12 cellular contexts compared by ENCODE assay signal in genomic region chr19:29724741-29725140, GRCh38. TPM values are rescaled to one million over a fixed set of nuclear protein-coding genes. Genes with fewer than 3 reads are reported as not detected.
DNase-seq lines count a peak whose midpoint lies in the region; ATAC-seq and TF ChIP-seq lines count a peak whose summit lies in the region.
"Had no signal": no experiment of that assay in that cellular context is flagged by ENCODE, and none has a peak within 500 bp of the region (broad histone marks: within the 10 kb centered on the region; RNA-seq: fewer than 3 reads in every experiment).

No MANE protein-coding gene starts in this region.

- no peak for TF ChIP-seq POLR2A in gastrocnemius medialis (IDR thresholded peaks at IDR 0.05)

- DNase-seq in NCI-H1417 (lab: John Stamatoyannopoulos, UW) (peak in 2 of 3 experiments; percentile 19 to 50), NCI-H1417 treated with DMSO at 0.1 percent for 48 hours (lab: John Stamatoyannopoulos, UW) (no peak), hepatocyte (ENCODE audit: low spot score) (no peak), gastrocnemius medialis (no peak), occipital lobe (lab: John Stamatoyannopoulos, UW) (no peak), DMS53 (lab: John Stamatoyannopoulos, UW) (no peak)
- DNase-seq in stimulated activated CD4-positive, alpha-beta T cell treated with anti-CD3 and anti-CD28 coated beads, Interleukin-12 subunit alpha, Interleukin-12 subunit beta, amount 100 ng/mL, for 4 hours, result no peak
- DNase-seq: HCEC 1CT, lower lobe of right lung, NCI-H2107 had no signal

- H3K4me3 ChIP-seq in OCI-LY1 (ENCODE audit: low read depth, low read length, poor library complexity, severe bottlenecking) (peak overlapping the region; percentile 21), hepatocyte (peak overlapping the region; percentile 24), gastrocnemius medialis (peak overlapping the region in 3 of 4 donors; percentile 40 to 52 (median 45))
- H3K4me3 ChIP-seq: A549 had no signal

- H3K4me2 ChIP-seq in OCI-LY1 (ENCODE audit: low read length) (peak overlapping the region; percentile 35; the same call in 1 of the 2 replicates), hepatocyte (peak overlapping the region; percentile 90)
- H3K4me2 ChIP-seq: A549 had no signal

- H3F3A ChIP-seq in OCI-LY1 (ENCODE audit: insufficient read depth, low read length), result no peaks in the 10 kb centered on the region

- intact Hi-C loops in gastrocnemius medialis (cut with DNase I; ENCODE audit: low total_unique reads), result no loop called here

- WGBS in hepatocyte (ENCODE audit: low lambda C conversion rate, missing lambda C conversion rate), result 50% methylated on average over 14 of the region's 14 CpGs

- H3K79me2 ChIP-seq in OCI-LY1 (ENCODE audit: insufficient read depth, low read length) (no peaks in the 10 kb centered on the region), hepatocyte (no peaks in the 10 kb centered on the region)

- TF ChIP-seq CTCF in OCI-LY1 (IDR thresholded peaks at IDR 0.05; ENCODE audit: low read length) (no peak), hepatocyte (IDR thresholded peaks at IDR 0.05; ENCODE audit: poor library complexity) (no peak), gastrocnemius medialis (IDR thresholded peaks at IDR 0.05 in 4 of 5, conservative IDR thresholded peaks at IDR 0.05 in 1 of 5) (no peak)

- H3K4me1 ChIP-seq in OCI-LY1 (ENCODE audit: insufficient read depth, low read length, severe bottlenecking) (no peaks in the 10 kb centered on the region), hepatocyte (ENCODE audit: insufficient read depth) (peaks cover 9% of the 10 kb centered on the region), gastrocnemius medialis (peaks cover 5 to 11% of the 10 kb centered on the region in 2 donors)
- H3K4me1 ChIP-seq: A549 had no signal

- ATAC-seq in gastrocnemius medialis, result no peak
- ATAC-seq: A549, lower lobe of right lung had no signal

- no peak overlapping the region for H3K9ac ChIP-seq in OCI-LY1 (ENCODE audit: low read length)

- in situ Hi-C loops in gastrocnemius medialis (cut with MboI; ENCODE audit: low sequenced_read_pairs in 4 of 4), result loop anchor here in 2 of 4 donors (25.0 kb wide), 2 partner anchors 512 to 938 kb away; partner anchors contain the start of gene UQCRFS1 (in 1 of the 2)

- no peak overlapping the region for H3K27ac ChIP-seq in OCI-LY1 (ENCODE audit: low read depth, low read length, poor library complexity, severe bottlenecking)
- no peak overlapping the region for H3K27ac ChIP-seq in hepatocyte
- no peak overlapping the region for H3K27ac ChIP-seq in gastrocnemius medialis
- H3K27ac ChIP-seq: A549, lower lobe of right lung had no signal

- H3K36me3 ChIP-seq in OCI-LY1 (ENCODE audit: insufficient read depth, low read length), result no peaks in the 10 kb centered on the region
- H3K36me3 ChIP-seq in hepatocyte (replicated peaks; ENCODE audit: insufficient read depth, low read depth), result no peaks in the 10 kb centered on the region
- H3K36me3 ChIP-seq in gastrocnemius medialis, result no peaks in the 10 kb centered on the region
- H3K36me3 ChIP-seq: lower lobe of right lung had no signal

- H4K20me1 ChIP-seq in OCI-LY1 (ENCODE audit: insufficient read depth, low read length) (no peaks in the 10 kb centered on the region), hepatocyte (ENCODE audit: insufficient read depth, poor library complexity, severe bottlenecking) (no peaks in the 10 kb centered on the region)

- H2AFZ ChIP-seq in OCI-LY1 (ENCODE audit: low read length) (no peak overlapping the region), hepatocyte (peak overlapping the region; percentile 63)

- H3K9me3 ChIP-seq in OCI-LY1 (ENCODE audit: low read length) (no peaks in the 10 kb centered on the region), hepatocyte (ENCODE audit: low read depth) (no peaks in the 10 kb centered on the region), gastrocnemius medialis (no peaks in the 10 kb centered on the region)
- H3K9me3 ChIP-seq: A549, lower lobe of right lung had no signal

- no peaks in the 10 kb centered on the region for H3K27me3 ChIP-seq in OCI-LY1 (ENCODE audit: insufficient read depth, low read length)
- peaks cover 6% of the 10 kb centered on the region for H3K27me3 ChIP-seq in hepatocyte
- peaks cover 0 to 6% (median 5%) of the 10 kb centered on the region in 3 donors for H3K27me3 ChIP-seq in gastrocnemius medialis

- no peaks in the 10 kb centered on the region for H3K9me2 ChIP-seq in OCI-LY1 (ENCODE audit: low read depth, low read length)
- no peaks in the 10 kb centered on the region for H3K9me2 ChIP-seq in hepatocyte (replicated peaks; ENCODE audit: insufficient read depth)

RNA-seq across cellular contexts. Expression of gene C19orf12, which starts 9.7 kb away (rescaled TPM):
- total RNA-seq in hepatocyte, result 52.1 and 57.2 TPM in 2 replicates
- polyA plus RNA-seq in hepatocyte, result 39.5 and 41.5 TPM in 2 replicates
- 100 to 1,000 TPM in 1 of 4 donors, 10 to 100 TPM in 3; 54.4 to 142 (median 69.8) TPM for total RNA-seq in gastrocnemius medialis
- 40.2 TPM for total RNA-seq in occipital lobe

RNA-seq across cellular contexts. Expression of gene PLEKHF1, which starts 59.5 kb away (rescaled TPM):
- total RNA-seq in hepatocyte (2.7 TPM in 2 replicates), gastrocnemius medialis (100 to 1,000 TPM in 3 of 4 donors, 10 to 100 TPM in 1; 69.1 to 164 (median 135) TPM), occipital lobe (1.9 TPM)
- polyA plus RNA-seq in hepatocyte, result 2.4 and 5.8 TPM in 2 replicates

Comparison
In these comparisons a context has a peak if more than half of its experiments do, and no peak if none do; other contexts are left out.
1. DNase-seq: peak in NCI-H1417 (2 of 3); none in NCI-H1417 treated with DMSO at 0.1 percent for 48 hours (single experiment), hepatocyte (single experiment), gastrocnemius medialis (0 of 2), occipital lobe (single experiment), DMS53 (single experiment) and stimulated activated CD4-positive, alpha-beta T cell treated with anti-CD3 and anti-CD28 coated beads, Interleukin-12 subunit alpha, Interleukin-12 subunit beta, amount 100 ng/mL, for 4 hours (single experiment).
2. RNA of gene PLEKHF1, which starts 59.5 kb away (total RNA-seq): 69.1 to 164 TPM in gastrocnemius medialis; 2.7 TPM in hepatocyte and 1.9 TPM in occipital lobe (single experiment); every median in the first group is over 10 times any median in the second.
3. Peak in every context shown above with its lines, with median percentiles within 50 percentile points of each other: H3K4me3 ChIP-seq.